In genomic region chr6:24524329-24524728, GRCh38 we compare ENCODE assay signal across 12 cellular contexts. TPM values are rescaled to one million over a fixed set of nuclear protein-coding genes. Genes with fewer than 3 reads are reported as not detected.
DNase-seq lines count a peak whose midpoint lies in the region; ATAC-seq and TF ChIP-seq lines count a peak whose summit lies in the region.
"Had no signal": no experiment of that assay in that cellular context is flagged by ENCODE, and none has a peak within 500 bp of the region (broad histone marks: within the 10 kb centered on the region; RNA-seq: fewer than 3 reads in every experiment).

No MANE protein-coding gene starts in this region.

- no peaks in the 10 kb centered on the region for H3K27me3 ChIP-seq in Loucy (ENCODE audit: insufficient read depth, low read length, poor library complexity, severe bottlenecking)
- no peaks in the 10 kb centered on the region for H3K27me3 ChIP-seq in uterus

- H3K4me3 Mint-ChIP-seq in stimulated activated naive CD8-positive, alpha-beta T cell treated with anti-CD3 and anti-CD28 coated beads, Interleukin-15, Interleukin-2, amounts not matched to agents 100 ng/mL and 50 ng/mL, for 24 hours = no peak overlapping the region
- H3K4me3 Mint-ChIP-seq in nephron progenitor cell = no peak overlapping the region
- H3K4me3 Mint-ChIP-seq in activated T-helper 1 cell treated with anti-CD3 and anti-CD28 coated beads, Interleukin-12 subunit alpha, Interleukin-12 subunit beta, Interleukin-2, Interleukin-4 antibody, amounts not matched to agents 30 ng/mL and 10 ng/mL and 1 ng/mL, durations not matched to agents 14 hours and 24 hours and 36 hours = no peak overlapping the region
- H3K4me3 Mint-ChIP-seq: CD4-positive, alpha-beta T cell; GM23338 had no signal

- peaks cover 14% of the 10 kb centered on the region for H3K4me1 ChIP-seq in Loucy (ENCODE audit: insufficient read depth, low read length, poor library complexity, severe bottlenecking)
- no peaks in the 10 kb centered on the region for H3K4me1 ChIP-seq in uterus

- H3K36me3 ChIP-seq in Loucy (ENCODE audit: insufficient read depth, low read length) (no peaks in the 10 kb centered on the region), uterus (no peaks in the 10 kb centered on the region)

- ATAC-seq in stimulated activated naive CD8-positive, alpha-beta T cell treated with anti-CD3 and anti-CD28 coated beads, Interleukin-15, Interleukin-2, amounts not matched to agents 100 U/mL and 50 U/mL, for 24 hours = no peak

- H3K36me3 Mint-ChIP-seq in stimulated activated naive CD8-positive, alpha-beta T cell treated with anti-CD3 and anti-CD28 coated beads, Interleukin-15, Interleukin-2, amounts not matched to agents 100 ng/mL and 50 ng/mL, for 24 hours (ENCODE audit: low read depth) = no peaks in the 10 kb centered on the region
- H3K36me3 Mint-ChIP-seq in nephron progenitor cell (ENCODE audit: low read depth) = peaks cover 13% of the 10 kb centered on the region
- no peaks in the 10 kb centered on the region for H3K36me3 Mint-ChIP-seq in activated T-helper 1 cell treated with anti-CD3 and anti-CD28 coated beads, Interleukin-12 subunit alpha, Interleukin-12 subunit beta, Interleukin-2, Interleukin-4 antibody, amounts not matched to agents 30 ng/mL and 10 ng/mL and 1 ng/mL, durations not matched to agents 14 hours and 24 hours and 36 hours (ENCODE audit: low read depth)

- H3K27me3 Mint-ChIP-seq in stimulated activated naive CD8-positive, alpha-beta T cell treated with anti-CD3 and anti-CD28 coated beads, Interleukin-15, Interleukin-2, amounts not matched to agents 100 ng/mL and 50 ng/mL, for 24 hours = no peaks in the 10 kb centered on the region
- peaks cover 6% of the 10 kb centered on the region for H3K27me3 Mint-ChIP-seq in nephron progenitor cell (ENCODE audit: low read depth, poor library complexity)
- H3K27me3 Mint-ChIP-seq in activated T-helper 1 cell treated with anti-CD3 and anti-CD28 coated beads, Interleukin-12 subunit alpha, Interleukin-12 subunit beta, Interleukin-2, Interleukin-4 antibody, amounts not matched to agents 30 ng/mL and 10 ng/mL and 1 ng/mL, durations not matched to agents 14 hours and 24 hours and 36 hours (ENCODE audit: insufficient read depth) = peaks cover 2% of the 10 kb centered on the region
- H3K27me3 Mint-ChIP-seq: CD4-positive, alpha-beta T cell had no signal

- H3K9me3 ChIP-seq in Loucy (ENCODE audit: insufficient read depth, low read depth, low read length) (no peaks in the 10 kb centered on the region), uterus (no peaks in the 10 kb centered on the region)

- H3K4me3 ChIP-seq in Loucy (ENCODE audit: low read length, poor library complexity, severe bottlenecking) (peak overlapping the region; percentile 71), uterus (no peak overlapping the region)
- H3K4me3 ChIP-seq: GM23338 had no signal

- no peak overlapping the region for H3K27ac ChIP-seq in uterus
- H3K27ac ChIP-seq: C4-2B had no signal

- peak overlapping the region; percentile 69 for H3K4me2 ChIP-seq in Loucy (ENCODE audit: low read depth, low read length, poor library complexity, severe bottlenecking)
- H3K4me2 ChIP-seq: GM23338 had no signal

- TF ChIP-seq CTCF in Loucy (conservative IDR thresholded peaks at IDR 0.05; ENCODE audit: low read length) (no peak), nephron progenitor cell (IDR thresholded peaks at IDR 0.05) (no peak), uterus (IDR thresholded peaks at IDR 0.05) (no peak)

- no peaks in the 10 kb centered on the region for H3F3A ChIP-seq in Loucy (ENCODE audit: low read depth)

- peak overlapping the region; percentile 16 for H3K9ac ChIP-seq in Loucy (ENCODE audit: low read depth, low read length, poor library complexity, severe bottlenecking)

- no peak overlapping the region for H2AFZ ChIP-seq in Loucy (ENCODE audit: low read length)
- H2AFZ ChIP-seq: GM23338 had no signal

- TF ChIP-seq POLR2A in uterus (IDR thresholded peaks at IDR 0.05) = no peak

- intact Hi-C loops in uterus (cut with DNase I; ENCODE audit: low total_unique reads) = no loop called here
- intact Hi-C loops in activated T-helper 1 cell treated with anti-CD3 and anti-CD28 coated beads, Interleukin-12 subunit alpha, Interleukin-12 subunit beta, Interleukin-2, Interleukin-4 antibody, amounts not matched to agents 30 ng/mL and 10 ng/mL and 1 ng/mL, durations not matched to agents 14 hours and 24 hours and 36 hours (cut with micrococcal nuclease) = loop anchor here (2.0 kb wide), 2 partner anchors 56 to 170 kb away; no protein-coding TSS in a partner anchor

- peak overlapping the region; percentile 48 for H3K27ac Mint-ChIP-seq in stimulated activated naive CD8-positive, alpha-beta T cell treated with anti-CD3 and anti-CD28 coated beads, Interleukin-15, Interleukin-2, amounts not matched to agents 100 ng/mL and 50 ng/mL, for 24 hours
- H3K27ac Mint-ChIP-seq in nephron progenitor cell = peak overlapping the region; percentile 40
- H3K27ac Mint-ChIP-seq in activated T-helper 1 cell treated with anti-CD3 and anti-CD28 coated beads, Interleukin-12 subunit alpha, Interleukin-12 subunit beta, Interleukin-2, Interleukin-4 antibody, amounts not matched to agents 30 ng/mL and 10 ng/mL and 1 ng/mL, durations not matched to agents 14 hours and 24 hours and 36 hours = no peak overlapping the region
- H3K27ac Mint-ChIP-seq: CD4-positive, alpha-beta T cell; GM23338 had no signal

- peaks cover 17% of the 10 kb centered on the region for H3K4me1 Mint-ChIP-seq in stimulated activated naive CD8-positive, alpha-beta T cell treated with anti-CD3 and anti-CD28 coated beads, Interleukin-15, Interleukin-2, amounts not matched to agents 100 ng/mL and 50 ng/mL, for 24 hours (ENCODE audit: low read depth)
- peaks cover 20% of the 10 kb centered on the region for H3K4me1 Mint-ChIP-seq in nephron progenitor cell
- H3K4me1 Mint-ChIP-seq in activated T-helper 1 cell treated with anti-CD3 and anti-CD28 coated beads, Interleukin-12 subunit alpha, Interleukin-12 subunit beta, Interleukin-2, Interleukin-4 antibody, amounts not matched to agents 30 ng/mL and 10 ng/mL and 1 ng/mL, durations not matched to agents 14 hours and 24 hours and 36 hours (ENCODE audit: low read depth) = peaks cover 7% of the 10 kb centered on the region
- H3K4me1 Mint-ChIP-seq: GM23338 had no signal

- no peaks in the 10 kb centered on the region for H3K9me3 Mint-ChIP-seq in stimulated activated naive CD8-positive, alpha-beta T cell treated with anti-CD3 and anti-CD28 coated beads, Interleukin-15, Interleukin-2, amounts not matched to agents 100 ng/mL and 50 ng/mL, for 24 hours
- H3K9me3 Mint-ChIP-seq in nephron progenitor cell = no peaks in the 10 kb centered on the region
- no peaks in the 10 kb centered on the region for H3K9me3 Mint-ChIP-seq in activated T-helper 1 cell treated with anti-CD3 and anti-CD28 coated beads, Interleukin-12 subunit alpha, Interleukin-12 subunit beta, Interleukin-2, Interleukin-4 antibody, amounts not matched to agents 30 ng/mL and 10 ng/mL and 1 ng/mL, durations not matched to agents 14 hours and 24 hours and 36 hours
- H3K9me3 Mint-ChIP-seq: CD4-positive, alpha-beta T cell; GM23338 had no signal

- H4K20me1 ChIP-seq in Loucy (ENCODE audit: insufficient read depth, low read length, poor library complexity, severe bottlenecking) = no peaks in the 10 kb centered on the region

- no peaks in the 10 kb centered on the region for H3K9me2 ChIP-seq in Loucy (replicated peaks; ENCODE audit: low read depth, low read length)

- H3K79me2 ChIP-seq in Loucy (ENCODE audit: insufficient read depth, low read length) = peaks cover 11% of the 10 kb centered on the region; the same call in 1 of the 2 replicates

- no peak for DNase-seq in stimulated activated naive CD8-positive, alpha-beta T cell treated with anti-CD3 and anti-CD28 coated beads, Interleukin-15, Interleukin-2, amounts not matched to agents 100 U/mL and 50 U/mL, for 24 hours
- no peak for DNase-seq in nephron progenitor cell
- no peak for DNase-seq in uterus
- no peak for DNase-seq in hippocampal formation (lab: John Stamatoyannopoulos, UW)
- DNase-seq in activated T-helper 1 cell treated with anti-CD3 and anti-CD28 coated beads, Interleukin-12 subunit alpha, Interleukin-12 subunit beta, Interleukin-2, Interleukin-4 antibody, amounts not matched to agents 30 ng/mL and 10 ng/mL and 1 ng/mL, durations not matched to agents 14 hours and 24 hours and 36 hours (ENCODE audit: low spot score) = no peak
- DNase-seq: 8988T, GF-D8 had no signal

RNA-seq across cellular contexts. Expression of gene ALDH5A1, which starts 29.6 kb away (rescaled TPM):
- total RNA-seq in uterus = 10 to 100 TPM in 1 of 4 donors, 1 to 10 TPM in 3; 6.8 to 12.4 (median 9.1) TPM
- 11.3 and 11.9 TPM in 2 replicates for total RNA-seq in activated T-helper 1 cell treated with anti-CD3 and anti-CD28 coated beads, Interleukin-12 subunit alpha, Interleukin-12 subunit beta, Interleukin-2, Interleukin-4 antibody, amounts not matched to agents 30 ng/mL and 10 ng/mL and 1 ng/mL, durations not matched to agents 14 hours and 24 hours and 36 hours

RNA-seq across cellular contexts. Expression of gene GPLD1, which starts 35.0 kb away (rescaled TPM):
- total RNA-seq in uterus = 1 to 10 TPM in 3 of 4 donors, under 1 TPM in 1; under 0.01 to 6.5 (median 3.7) TPM
- total RNA-seq in activated T-helper 1 cell treated with anti-CD3 and anti-CD28 coated beads, Interleukin-12 subunit alpha, Interleukin-12 subunit beta, Interleukin-2, Interleukin-4 antibody, amounts not matched to agents 30 ng/mL and 10 ng/mL and 1 ng/mL, durations not matched to agents 14 hours and 24 hours and 36 hours = 0.22 and 0.39 TPM in 2 replicates
